In genomic region chr18:58541789-58542425, GRCh38 we compare ENCODE assay signal across 8 cellular contexts.
DNase-seq lines count a peak whose midpoint lies in the region; ATAC-seq, FAIRE-seq and TF ChIP-seq lines count a peak whose summit lies in the region.

No MANE protein-coding gene starts in this region.

- TF ChIP-seq CTCF in A549 (IDR thresholded peaks at IDR 0.05) (no peak), body of pancreas (IDR thresholded peaks at IDR 0.05) (no peak)

- no peaks in the 10 kb centered on the region for H3K27me3 Mint-ChIP-seq in naive B cell

- H3K9me3 ChIP-seq in A549 (no peaks in the 10 kb centered on the region), SJSA1 (replicated peaks) (no peaks in the 10 kb centered on the region), body of pancreas (no peaks in the 10 kb centered on the region)

- intact Hi-C loops in body of pancreas (cut with DNase I): no loop called here
- intact Hi-C loops in head of caudate nucleus (cut with DNase I): no loop called here

- H3K36me3 ChIP-seq in SJSA1 (peaks cover 55% of the 10 kb centered on the region), body of pancreas (replicated peaks in 1 of 2; ENCODE audit: insufficient read depth in 1 of 2, low read depth in 2 of 2) (no peaks in the 10 kb centered on the region)

- TF ChIP-seq POLR2A in A549 (IDR thresholded peaks at IDR 0.05; ENCODE audit: low read length) (no peak), body of pancreas (IDR thresholded peaks at IDR 0.05) (no peak)

- H3K4me1 Mint-ChIP-seq in naive B cell: peaks cover 34 to 57% (median 55%) of the 10 kb centered on the region in 3 donors

- WGBS in A549 (ENCODE audit: missing lambda C conversion rate): 32% methylated on average over 6 of the region's 6 CpGs
- WGBS in body of pancreas, 2 donors: 50 to 61% methylated on average over 6 of the region's 6 CpGs

- DNase-seq in A549 (ENCODE audit: low read depth in 1 of 2, low spot score in 1 of 2) (peak; percentile 67 to 73), SJSA1 (ENCODE audit: low read depth in 1 of 2, low spot score in 2 of 2) (peak; percentile 87 to 96), body of pancreas (peak in 1 of 4 donors; percentile 38), naive B cell (peak; percentile 35), cerebellar cortex (ENCODE audit: low spot score) (no peak), head of caudate nucleus (no peak)

- no peak for TF ChIP-seq EP300 in A549 (IDR thresholded peaks at IDR 0.05)

- ATAC-seq in A549: peak; percentile 78
- ATAC-seq in GM18870 (IDR thresholded peaks at IDR 0.05; ENCODE audit: unreplicated experiment): peak; percentile 54
- peak; percentile 29 for ATAC-seq in HG03097 (IDR thresholded peaks at IDR 0.05; ENCODE audit: low FRiP score, unreplicated experiment)
- peak; percentile 77 for ATAC-seq in body of pancreas
- peak; percentile 76 to 84 for ATAC-seq in naive B cell (ENCODE audit: low read depth in 2 of 2)

- no peak for FAIRE-seq in A549 (lab: Jason Lieb, UNC)

- TF ChIP-seq RAD21 in A549 (conservative IDR thresholded peaks at IDR 0.05 in 1 of 2, IDR thresholded peaks at IDR 0.05 in 1 of 2): no peak

- CTCF ChIA-PET in A549 (lab: Yijun Ruan, JAX): interaction anchor here (1.0 to 1.5 kb wide), 3 partner anchors 9 to 222 kb away, joined by 3 to 7 read pairs (median 3); no protein-coding TSS in a partner anchor

- H3K27ac ChIP-seq in A549 (peak overlapping the region; percentile 54 to 76), SJSA1 (peak overlapping the region; percentile 90), body of pancreas (peak overlapping the region in 3 of 4 donors; percentile 23 to 61 (median 34))

- no peak overlapping the region for H3K4me3 ChIP-seq in A549
- no peak overlapping the region for H3K4me3 ChIP-seq in SJSA1
- no peak overlapping the region for H3K4me3 ChIP-seq in body of pancreas

- H3K4me1 ChIP-seq in A549 (peaks cover 71% of the 10 kb centered on the region), SJSA1 (replicated peaks) (peaks cover 28% of the 10 kb centered on the region), body of pancreas (peaks cover 21% of the 10 kb centered on the region)

- no peaks in the 10 kb centered on the region for H3K9me3 Mint-ChIP-seq in naive B cell

- H3K4me3 Mint-ChIP-seq in naive B cell: peak overlapping the region in 2 of 8 donors; percentile 4 to 37

- H3K36me3 Mint-ChIP-seq in naive B cell: no peaks in the 10 kb centered on the region

- POLR2A ChIA-PET in A549 (lab: Yijun Ruan, JAX): interaction anchor here (0.9 kb wide), 1 partner anchor 129 kb away, joined by 3 read pairs; the partner anchor contains the start of gene MALT1

- H3K4me2 ChIP-seq in A549: peak overlapping the region; percentile 54

- peak overlapping the region in 3 of 6 donors; percentile 38 to 88 (median 56) for H3K27ac Mint-ChIP-seq in naive B cell

- no peaks in the 10 kb centered on the region for H3K27me3 ChIP-seq in SJSA1 (replicated peaks)
- no peaks in the 10 kb centered on the region for H3K27me3 ChIP-seq in body of pancreas

TF ChIP-seq in A549, 52 proteins besides CTCF, POLR2A, EP300 and RAD21:
- TF ChIP-seq FOXS1 (CRISPR knock-in tag; IDR thresholded peaks at IDR 0.05) (no peak), HOXB13 (CRISPR knock-in tag; IDR thresholded peaks at IDR 0.05; ENCODE audit: low read depth) (no peak), FOSL2 (IDR thresholded peaks at IDR 0.05) (0 out of 2 replicates have a peak, but pooled peaks have one; percentile 22), FOSL2 (CRISPR knock-in tag; IDR thresholded peaks at IDR 0.05) (peak; percentile 49), ZSCAN20 (CRISPR knock-in tag; IDR thresholded peaks at IDR 0.05) (no peak), MAFK (IDR thresholded peaks at IDR 0.05; ENCODE audit: partially characterized antibody) (peak; percentile 23), CBX8 (IDR thresholded peaks at IDR 0.05) (no peak), JUNB (IDR thresholded peaks at IDR 0.05) (peak; percentile 46; the same call in 1 of the 2 replicates)
TF ChIP-seq in A549: peak in this region for 3.

Comparison
In these comparisons a context has a peak if more than half of its experiments do, and no peak if none do; other contexts are left out.
1. ATAC-seq: peak in every context shown above with its lines; median percentile 80 in naive B cell; 78 in A549; 77 in body of pancreas; 54 in GM18870; 29 in HG03097.
2. DNase-seq: peak in A549 (2 of 2), SJSA1 (2 of 2) and naive B cell (single experiment); none in cerebellar cortex (single experiment) and head of caudate nucleus (0 of 42).
3. H3K27ac ChIP-seq: peak in every context shown above with its lines; median percentile 90 in SJSA1; 65 in A549; 34 in body of pancreas.